9 cellular contexts compared by ENCODE assay signal in genomic region chr17:46154151-46154816, GRCh38. TPM values are rescaled to one million over a fixed set of nuclear protein-coding genes. Genes with fewer than 3 reads are reported as not detected.
A peak's percentile ranks its signal among the peaks of the same experiment; 100 is the strongest.
DNase-seq lines count a peak whose midpoint lies in the region; ATAC-seq and TF ChIP-seq lines count a peak whose summit lies in the region.
"Had no signal": no experiment of that assay in that cellular context is flagged by ENCODE, and none has a peak within 500 bp of the region (broad histone marks: within the 10 kb centered on the region; RNA-seq: fewer than 3 reads in every experiment).

No MANE protein-coding gene starts in this region.

- H3K9me2 ChIP-seq in GM23338 (ENCODE audit: insufficient read depth) (no peaks in the 10 kb centered on the region), PC-3 (replicated peaks; ENCODE audit: low read length) (no peaks in the 10 kb centered on the region)

- no peak for TF ChIP-seq CTCF in GM23338 (conservative IDR thresholded peaks at IDR 0.05; ENCODE audit: low read depth in 2 of 2)
- no peak for TF ChIP-seq CTCF in PC-3 (conservative IDR thresholded peaks at IDR 0.05; ENCODE audit: low read depth, low read length)
- no peak for TF ChIP-seq CTCF in osteoblast (IDR thresholded peaks at IDR 0.05; ENCODE audit: extremely low read depth, low read depth, low read length)

- no peak overlapping the region for H3K9ac ChIP-seq in PC-3 (ENCODE audit: low read length)

- BruUV-seq in PC-3 (replicated peaks; lab: Mats Ljungman, UMichigan) = no TSS peak

- peaks cover 4% of the 10 kb centered on the region; the same call in 2 of the 3 replicates for H3K36me3 Mint-ChIP-seq in GM23338 (ENCODE audit: low read depth)

- H2AFZ ChIP-seq in GM23338 = no peak overlapping the region
- no peak overlapping the region for H2AFZ ChIP-seq in PC-3 (ENCODE audit: low read length)
- H2AFZ ChIP-seq in osteoblast (ENCODE audit: low read length) = no peak overlapping the region

- H3K27me3 Mint-ChIP-seq in GM23338 (ENCODE audit: insufficient read depth, low read depth, poor library complexity) = peaks cover 3% of the 10 kb centered on the region

- intact Hi-C loops in PC-3 (cut with micrococcal nuclease) = loop anchor here (5.0 to 10.0 kb wide), 3 partner anchors 47 to 109 kb away; no protein-coding TSS in a partner anchor

- H3K36me3 ChIP-seq in GM23338 (ENCODE audit: insufficient read depth) (no peaks in the 10 kb centered on the region), PC-3 (ENCODE audit: low read depth, low read length) (no peaks in the 10 kb centered on the region), osteoblast (ENCODE audit: insufficient read depth, low read length) (no peaks in the 10 kb centered on the region)

- H3K9me3 ChIP-seq in PC-3 (ENCODE audit: low read length) (no peaks in the 10 kb centered on the region), osteoblast (ENCODE audit: low read depth, low read length) (no peaks in the 10 kb centered on the region)

- no peak overlapping the region for H3K4me3 Mint-ChIP-seq in GM23338

- no peaks in the 10 kb centered on the region for H3K27me3 ChIP-seq in GM23338 (ENCODE audit: insufficient read depth)
- no peaks in the 10 kb centered on the region for H3K27me3 ChIP-seq in PC-3 (ENCODE audit: low read length)
- no peaks in the 10 kb centered on the region for H3K27me3 ChIP-seq in osteoblast (ENCODE audit: insufficient read depth, low read length)

- POLR2A ChIA-PET in PC-3 (lab: Charles Lee; ENCODE audit: unreplicated experiment) = interaction anchor here (0.6 kb wide), 1 partner anchor 97 kb away, joined by 4 read pairs; no protein-coding TSS in a partner anchor

- CTCF ChIA-PET in PC-3 (lab: Charles Lee) = no interaction called here

- H3K9me3 Mint-ChIP-seq in GM23338 = no peaks in the 10 kb centered on the region

- peaks cover 65% of the 10 kb centered on the region for H3K4me1 ChIP-seq in GM23338 (ENCODE audit: insufficient read depth)
- H3K4me1 ChIP-seq in PC-3 (ENCODE audit: insufficient read depth, low read length) = peaks cover 22% of the 10 kb centered on the region
- H3K4me1 ChIP-seq in osteoblast (ENCODE audit: insufficient read depth, low read length) = peaks cover 43% of the 10 kb centered on the region

- H3K4me1 Mint-ChIP-seq in GM23338 = peaks cover 63% of the 10 kb centered on the region

- no peak overlapping the region for H3K27ac Mint-ChIP-seq in GM23338

- H3F3A ChIP-seq in GM23338 (replicated peaks; ENCODE audit: low read depth) (no peaks in the 10 kb centered on the region), PC-3 (ENCODE audit: low read length, unreplicated experiment) (no peaks in the 10 kb centered on the region)

- H4K20me1 ChIP-seq in GM23338 (replicated peaks; ENCODE audit: insufficient read depth) = peaks cover 97% of the 10 kb centered on the region
- H4K20me1 ChIP-seq in PC-3 (ENCODE audit: low read length) = peaks cover 89% of the 10 kb centered on the region
- H4K20me1 ChIP-seq in osteoblast (ENCODE audit: insufficient read depth, low read length) = peaks cover 91% of the 10 kb centered on the region

- no peak overlapping the region for H3K4me3 ChIP-seq in GM23338
- no peak overlapping the region for H3K4me3 ChIP-seq in PC-3 (ENCODE audit: low read length)
- no peak overlapping the region for H3K4me3 ChIP-seq in osteoblast (ENCODE audit: insufficient read depth, low read length)

- peak overlapping the region; percentile 14 for H3K4me2 ChIP-seq in GM23338
- peak overlapping the region; percentile 22; the same call in 1 of the 2 replicates for H3K4me2 ChIP-seq in PC-3 (ENCODE audit: low read length)
- H3K4me2 ChIP-seq in osteoblast (ENCODE audit: insufficient read depth, low read length) = peak overlapping the region; percentile 28

- H3K79me2 ChIP-seq in GM23338 (replicated peaks; ENCODE audit: insufficient read depth) = peaks cover 100% of the 10 kb centered on the region
- peaks cover 98% of the 10 kb centered on the region for H3K79me2 ChIP-seq in PC-3 (ENCODE audit: low read length)
- peaks cover 98% of the 10 kb centered on the region for H3K79me2 ChIP-seq in osteoblast (ENCODE audit: insufficient read depth, low read length)

- ATAC-seq in GM23338 = no peak; the same call in 1 of the 3 replicates
- ATAC-seq in PC-3 = peak; percentile 92
- no peak for ATAC-seq in GM21529 (IDR thresholded peaks at IDR 0.05; ENCODE audit: unreplicated experiment)
- no peak for ATAC-seq in HG03045 (IDR thresholded peaks at IDR 0.05; ENCODE audit: unreplicated experiment)

- DNase-seq in GM23338 (ENCODE audit: low spot score) = no peak
- DNase-seq in PC-3 = peak; percentile 63
- peak; percentile 66 for DNase-seq in dedifferentiated amniotic fluid mesenchymal stem cell (ENCODE audit: extremely low spot score)
- no peak for DNase-seq in osteoblast (ENCODE audit: insufficient read length, low spot score, missing footprints)
- no peak for DNase-seq in DMS 273 (lab: John Stamatoyannopoulos, UW; ENCODE audit: unreplicated experiment)
- DNase-seq in HT-29 (ENCODE audit: low spot score) = no peak
- DNase-seq: small intestine had no signal

- H3K27ac ChIP-seq in GM23338 (ENCODE audit: low read depth) = peak overlapping the region; percentile 32; the same call in 1 of the 2 replicates
- H3K27ac ChIP-seq in PC-3 (ENCODE audit: low read length) = peak overlapping the region; percentile 12; the same call in 1 of the 2 replicates
- H3K27ac ChIP-seq in osteoblast (ENCODE audit: low read depth, low read length) = peak overlapping the region; percentile 6

TF ChIP-seq in GM23338, 12 proteins besides CTCF, POLR2A, EP300 and RAD21:
- TF ChIP-seq REST (IDR thresholded peaks at IDR 0.05; ENCODE audit: unreplicated experiment) = no peak
- TF ChIP-seq STAT1 (IDR thresholded peaks at IDR 0.05; ENCODE audit: unreplicated experiment) = no peak
- no peak for TF ChIP-seq NANOG (IDR thresholded peaks at IDR 0.05; ENCODE audit: borderline replicate concordance)

RNA-seq across cellular contexts. Expression of gene KANSL1, which starts 38.9 kb away (rescaled TPM):
- 167 and 206 TPM in 2 replicates for total RNA-seq in GM23338 (2014; rRNA removed; shearing (Covaris generic))
- 43.6 and 49.0 TPM in 2 replicates for polyA plus RNA-seq in GM23338 (2016; fragmentation: Nextera tagmentation; extraction: Ambion mirVana)
- total RNA-seq in PC-3 (2014; rRNA removed) (47.6 and 63.2 TPM in 2 replicates), osteoblast (79.9 and 151 TPM in 2 replicates)
- total RNA-seq in HT-29 (2014; rRNA removed; shearing (Covaris generic)) = 32.4 and 37.4 TPM in 2 replicates

Comparison
In these comparisons a context has a peak if more than half of its experiments do, and no peak if none do; other contexts are left out.
1. DNase-seq: peak in PC-3 (single experiment) and dedifferentiated amniotic fluid mesenchymal stem cell (single experiment); none in GM23338 (single experiment), osteoblast (single experiment), DMS 273 (single experiment) and HT-29 (single experiment).
2. Peak in every context shown above with its lines, with median percentiles within 50 percentile points of each other: H3K27ac ChIP-seq and H3K4me2 ChIP-seq.